Comparison of ENCODE assay signal across 13 cellular contexts in the genomic region with DNA sequence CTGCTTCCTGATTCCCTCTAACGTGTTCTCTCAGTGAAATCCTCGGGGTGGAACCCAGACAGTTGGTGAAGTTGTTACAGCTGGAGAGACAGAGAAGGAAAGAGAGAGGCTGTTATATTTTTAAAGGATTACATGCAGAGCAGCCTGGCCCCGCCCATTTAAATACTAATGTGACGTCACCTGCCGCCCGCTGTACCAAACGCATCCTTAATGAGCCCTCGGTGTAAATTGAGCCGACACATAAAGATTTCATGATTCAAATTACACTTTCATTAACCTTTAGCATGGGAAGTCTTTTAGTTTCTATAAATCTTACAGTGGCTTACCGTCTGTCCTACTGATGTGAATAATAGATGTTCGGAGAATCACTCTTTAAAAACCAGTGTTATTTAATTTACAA.
DNase-seq lines count a peak whose midpoint lies in the region; ATAC-seq and TF ChIP-seq lines count a peak whose summit lies in the region.
"Had no signal": no experiment of that assay in that cellular context is flagged by ENCODE, and none has a peak within 500 bp of the region (broad histone marks: within the 10 kb centered on the region; RNA-seq: fewer than 3 reads in every experiment).

No MANE protein-coding gene starts in this region.

- H3K9me2 ChIP-seq in OCI-LY7 (ENCODE audit: insufficient read depth, low read length): no peaks in the 10 kb centered on the region

- H3K79me2 ChIP-seq in OCI-LY7 (ENCODE audit: insufficient read depth, low read depth, low read length): no peaks in the 10 kb centered on the region

- H3K27ac ChIP-seq in OCI-LY7 (ENCODE audit: low read depth, low read length, poor library complexity, severe bottlenecking): no peak overlapping the region

- DNase-seq in DMS 273 treated with DMSO at 0.1 percent for 48 hours (lab: John Stamatoyannopoulos, UW): peak; percentile 21
- peak; percentile 11 for DNase-seq in LHCN-M2 (ENCODE audit: low read depth)
- no peak for DNase-seq in OCI-LY7 (ENCODE audit: low spot score)
- peak; percentile 71 for DNase-seq in left kidney (ENCODE audit: low read depth, low spot score)
- no peak for DNase-seq in activated gamma-delta T cell treated with Interleukin-2 at 50 U/mL for 16 hours
- DNase-seq in COR-L47 (lab: John Stamatoyannopoulos, UW): no peak
- no peak for DNase-seq in NCI-H128 (lab: John Stamatoyannopoulos, UW; ENCODE audit: unreplicated experiment)
- DNase-seq: DND-41, foreskin melanocyte, natural killer cell, PC-3 had no signal

- H3K36me3 ChIP-seq in OCI-LY7 (ENCODE audit: insufficient read depth, low read length): no peaks in the 10 kb centered on the region

- H3K9me3 ChIP-seq in OCI-LY7 (ENCODE audit: low read length): no peaks in the 10 kb centered on the region

- H3K4me1 ChIP-seq in OCI-LY7 (ENCODE audit: insufficient read depth, low read length, poor library complexity, severe bottlenecking): peaks cover 28% of the 10 kb centered on the region

- H4K20me1 ChIP-seq in OCI-LY7 (ENCODE audit: insufficient read depth, low read length): no peaks in the 10 kb centered on the region

- no TSS peak for BruUV-seq in OCI-LY7 (replicated peaks; lab: Mats Ljungman, UMichigan)

- peak overlapping the region; percentile 72; the same call in 1 of the 2 replicates for H3K4me2 ChIP-seq in OCI-LY7 (ENCODE audit: low read length)

- ATAC-seq in GM21723 (IDR thresholded peaks at IDR 0.05; ENCODE audit: unreplicated experiment): no peak
- ATAC-seq: activated CD4-positive, CD25-positive, alpha-beta regulatory T cell treated with anti-CD3 and anti-CD28 coated beads, Interleukin-2, amount 50 U/mL, for 24 hours; PC-3 had no signal

- TF ChIP-seq CTCF in OCI-LY7 (conservative IDR thresholded peaks at IDR 0.05; ENCODE audit: low read length): no peak

- intact Hi-C loops in OCI-LY7 (cut with micrococcal nuclease; ENCODE audit: unreplicated experiment): no loop called here

- H3K4me3 ChIP-seq in OCI-LY7 (ENCODE audit: low read depth, low read length, poor library complexity, severe bottlenecking): peak overlapping the region; percentile 57

- POLR2A ChIA-PET in OCI-LY7 (lab: Charles Lee): no interaction called here

- peak overlapping the region; percentile 92; the same call in 1 of the 2 replicates for H2AFZ ChIP-seq in OCI-LY7 (ENCODE audit: low read length)

- CTCF ChIA-PET in OCI-LY7 (lab: Charles Lee; ENCODE audit: unreplicated experiment): no interaction called here

Comparison
In these comparisons a context has a peak if more than half of its experiments do, and no peak if none do; other contexts are left out.
1. DNase-seq: peak in DMS 273 treated with DMSO at 0.1 percent for 48 hours (single experiment), LHCN-M2 (single experiment) and left kidney (single experiment); none in OCI-LY7 (single experiment), activated gamma-delta T cell treated with Interleukin-2 at 50 U/mL for 16 hours (single experiment), COR-L47 (single experiment) and NCI-H128 (single experiment).